Comparison of ENCODE assay signal across 18 cellular contexts in the genomic region with DNA sequence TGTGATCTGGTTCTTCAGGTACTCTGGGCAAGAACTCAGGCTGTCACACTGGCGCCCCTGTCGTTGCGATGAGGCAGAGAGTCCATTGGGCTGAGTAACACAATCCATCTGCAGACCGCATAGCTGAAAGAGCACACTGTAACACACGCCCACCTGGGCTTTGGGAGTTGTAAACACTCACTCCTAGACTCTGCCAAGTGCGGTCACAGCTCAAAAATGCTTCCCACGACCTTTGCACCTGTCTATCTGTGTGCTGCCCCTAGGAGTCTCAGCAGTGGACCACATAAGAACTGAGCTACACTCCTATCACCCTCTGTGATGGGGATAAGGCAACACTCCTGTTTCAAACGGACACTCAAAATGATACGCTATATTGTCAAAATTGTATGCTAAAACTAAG.
DNase-seq lines count a peak whose midpoint lies in the region; FAIRE-seq and TF ChIP-seq lines count a peak whose summit lies in the region.
"Had no signal": no experiment of that assay in that cellular context is flagged by ENCODE, and none has a peak within 500 bp of the region (broad histone marks: within the 10 kb centered on the region; RNA-seq: fewer than 3 reads in every experiment).

No MANE protein-coding gene starts in this region.

- no peak overlapping the region for H3K18ac ChIP-seq in H1 (ENCODE audit: extremely low read depth, low read length)

- no TSS peak for BruUV-seq in Caco-2 (replicated peaks; lab: Mats Ljungman, UMichigan)

- intact Hi-C loops in Caco-2 (cut with micrococcal nuclease; ENCODE audit: unreplicated experiment), result no loop called here
- intact Hi-C loops in posterior vena cava (cut with DNase I), result no loop called here

- no peak overlapping the region for H3K27ac Mint-ChIP-seq in Caco-2 (ENCODE audit: unreplicated experiment)

- no peaks in the 10 kb centered on the region for H4K20me1 ChIP-seq in H1 (replicated peaks in 1 of 2; ENCODE audit: control insufficient read depth in 1 of 2, insufficient read depth in 2 of 2, low read length in 2 of 2)

- no peak overlapping the region for H2BK120ac ChIP-seq in H1 (replicated peaks; ENCODE audit: low read depth, low read length)

- no peak overlapping the region for H4K5ac ChIP-seq in H1 (ENCODE audit: insufficient read length, low read depth, low read length)

- H3K9me3 Mint-ChIP-seq in Caco-2 (ENCODE audit: unreplicated experiment), result no peaks in the 10 kb centered on the region

- no peaks in the 10 kb centered on the region for H3K36me3 Mint-ChIP-seq in Caco-2 (ENCODE audit: insufficient read depth, unreplicated experiment)

- CTCF ChIA-PET in Caco-2 (lab: Charles Lee) (no interaction called here), H1 (lab: Charles Lee; ENCODE audit: partially characterized antibody) (interaction anchor here (1.5 kb wide), 1 partner anchor 313 kb away, joined by 4 read pairs; no protein-coding TSS in a partner anchor)

- no peaks in the 10 kb centered on the region for H3K4me1 Mint-ChIP-seq in Caco-2 (ENCODE audit: low read depth, unreplicated experiment)

- H3K9me3 ChIP-seq in Caco-2 (no peaks in the 10 kb centered on the region), H1 (ENCODE audit: insufficient read depth in 2 of 2, low read depth in 1 of 2, low read length in 1 of 2) (no peaks in the 10 kb centered on the region)
- H3K9me3 ChIP-seq: A549 had no signal

- no peaks in the 10 kb centered on the region for H3K27me3 Mint-ChIP-seq in Caco-2 (ENCODE audit: insufficient read depth, unreplicated experiment)

- no peak overlapping the region for H3K56ac ChIP-seq in H1 (replicated peaks; ENCODE audit: insufficient read length, low read depth, low read length)

- no peak overlapping the region for H2BK15ac ChIP-seq in H1 (ENCODE audit: low read length)

- TF ChIP-seq POLR2A in H1 (IDR thresholded peaks at IDR 0.05; ENCODE audit: control extremely low read depth in 1 of 2, low read depth in 2 of 2, low read length in 2 of 2), result no peak

- H3K4me3 Mint-ChIP-seq in Caco-2 (ENCODE audit: unreplicated experiment), result no peak overlapping the region

- no peak overlapping the region for H4K91ac ChIP-seq in H1 (replicated peaks; ENCODE audit: insufficient read length, low read length)

- TF ChIP-seq CTCF in Caco-2 (IDR thresholded peaks at IDR 0.05; ENCODE audit: insufficient read depth in 1 of 2, low read depth in 1 of 2, low read length in 1 of 2, severe bottlenecking in 1 of 2, unreplicated experiment in 1 of 2) (no peak), H1 (IDR thresholded peaks at IDR 0.05; ENCODE audit: control extremely low read depth in 1 of 3, insufficient read depth in 1 of 3, low read depth in 1 of 3, low read length in 3 of 3) (no peak)

- TF ChIP-seq EP300 in H1 (IDR thresholded peaks at IDR 0.05; ENCODE audit: borderline replicate concordance in 1 of 2, low read depth in 2 of 2, low read length in 2 of 2), result no peak

- FAIRE-seq in H1 (lab: Jason Lieb, UNC), result no peak
- FAIRE-seq: A549, GM12878, GM19239 had no signal

- no peak overlapping the region for H2BK20ac ChIP-seq in H1 (ENCODE audit: low read length)

- WGBS in H1 (ENCODE audit: extremely low coverage in 1 of 2, insufficient coverage in 1 of 2, insufficient read length in 1 of 2, insufficient replicate concordance in 2 of 2, low coverage in 1 of 2, low lambda C conversion rate in 2 of 2, missing lambda C conversion rate in 1 of 2), 2 experiments, result 93% methylated on average over 9 of the region's 9 CpGs; no CpG with 5 or more reads in 1 of the 2 experiments

- no peaks in the 10 kb centered on the region for H3K23me2 ChIP-seq in H1 (ENCODE audit: low read depth, low read length)

- peak overlapping the region; percentile 78; the same call in 1 of the 2 replicates for H2AFZ ChIP-seq in H1 (ENCODE audit: low read length)

- H3K23ac ChIP-seq in H1 (ENCODE audit: insufficient read length), result no peak overlapping the region

- no peak overlapping the region for H3K4ac ChIP-seq in H1 (replicated peaks; ENCODE audit: insufficient read length, low read depth, low read length)

- POLR2A ChIA-PET in Caco-2 (lab: Charles Lee), result interaction anchor here (0.6 kb wide), 1 partner anchor 211 kb away, joined by 3 read pairs; no protein-coding TSS in a partner anchor
- POLR2A ChIA-PET in H1 (lab: Charles Lee; ENCODE audit: partially characterized antibody), result no interaction called here

- no peak overlapping the region for H3K14ac ChIP-seq in H1 (ENCODE audit: insufficient read length)

- no peaks in the 10 kb centered on the region for H3K36me3 ChIP-seq in Caco-2 (ENCODE audit: control insufficient read depth, insufficient read depth, low read length)
- no peaks in the 10 kb centered on the region for H3K36me3 ChIP-seq in H1 (ENCODE audit: control insufficient read depth in 2 of 4, insufficient read depth in 4 of 4, low read length in 3 of 4)

- no peaks in the 10 kb centered on the region for H3K79me1 ChIP-seq in H1 (ENCODE audit: low read depth, low read length)

- no peak overlapping the region for H2AK5ac ChIP-seq in H1 (ENCODE audit: low read depth, low read length)

- H3K27me3 ChIP-seq in Caco-2 (replicated peaks; ENCODE audit: control insufficient read depth, insufficient read depth, low read length) (no peaks in the 10 kb centered on the region), H1 (replicated peaks in 1 of 4; ENCODE audit: control insufficient read depth in 3 of 4, extremely low read depth in 1 of 4, insufficient read depth in 3 of 4, low read length in 3 of 4) (no peaks in the 10 kb centered on the region)

- DNase-seq in Caco-2 (peak; percentile 28 to 35), HuH-7 (ENCODE audit: low spot score) (peak; percentile 37), H1 (ENCODE audit: low read depth in 1 of 2, low spot score in 2 of 2) (no peak), left kidney (ENCODE audit: low read depth, low spot score) (peak; percentile 24), ecto neural progenitor cell (ENCODE audit: low spot score) (no peak), HK-2 (ENCODE audit: unreplicated experiment) (no peak), posterior vena cava (ENCODE audit: low spot score) (no peak)
- DNase-seq: COR-L47; MM.1S; NCI-H1105 treated with DMSO at 0.1 percent for 48 hours; NCI-H1930; NCI-H524; NK-92 treated with Interleukin-12 subunit alpha and Interleukin-12 subunit beta, amount 100 ng/mL, for 24 hours; OCI-M1 had no signal

- no peaks in the 10 kb centered on the region for H3K4me1 ChIP-seq in Caco-2
- no peaks in the 10 kb centered on the region for H3K4me1 ChIP-seq in H1 (replicated peaks in 1 of 4; ENCODE audit: control insufficient read depth in 3 of 4, insufficient read depth in 4 of 4, low read length in 3 of 4)
- H3K4me1 ChIP-seq: A549 had no signal

- no peaks in the 10 kb centered on the region for H3K79me2 ChIP-seq in H1 (ENCODE audit: control insufficient read depth in 1 of 2, insufficient read depth in 2 of 2, low read length in 2 of 2)

- no peak overlapping the region for H3K9ac ChIP-seq in H1 (replicated peaks in 1 of 4; ENCODE audit: extremely low read depth in 1 of 4, low read depth in 3 of 4, low read length in 3 of 4)

- H2BK12ac ChIP-seq in H1 (ENCODE audit: low read depth, low read length), result no peak overlapping the region

- H4K8ac ChIP-seq in H1 (ENCODE audit: extremely low read depth, insufficient read depth, low read length), result peak overlapping the region; percentile 85; the same call in 1 of the 2 replicates

- no peak overlapping the region for H3K27ac ChIP-seq in H1 (ENCODE audit: low read depth, low read length)
- H3K27ac ChIP-seq: A549, C4-2B had no signal

- no peak; a peak in 1 of 4 replicates for TF ChIP-seq RAD21 in H1 (IDR thresholded peaks at IDR 0.05 in 1 of 2, conservative IDR thresholded peaks at IDR 0.05 in 1 of 2; ENCODE audit: low read depth in 2 of 2, low read length in 2 of 2)

- no peak overlapping the region for H2BK5ac ChIP-seq in H1 (ENCODE audit: low read depth, low read length)

- no peak overlapping the region for H3K4me2 ChIP-seq in H1 (ENCODE audit: insufficient read depth in 1 of 2, low read depth in 2 of 2, low read length in 2 of 2)
- H3K4me2 ChIP-seq: A549 had no signal

- H3K4me3 ChIP-seq in Caco-2 (ENCODE audit: low read depth, low read length) (no peak overlapping the region), H1 (ENCODE audit: extremely low read depth in 1 of 4, insufficient read depth in 2 of 4, low read depth in 3 of 4, low read length in 4 of 4) (no peak overlapping the region)
- H3K4me3 ChIP-seq: A549, GM12878 had no signal

TF ChIP-seq in H1, 55 proteins besides CTCF, POLR2A, EP300 and RAD21 (continues in another document):
- TF ChIP-seq CHD1 (IDR thresholded peaks at IDR 0.05; ENCODE audit: low read depth, low read length), result no peak
- TF ChIP-seq SP1 (IDR thresholded peaks at IDR 0.05; ENCODE audit: low read depth, low read length), result no peak
- TF ChIP-seq CEBPB (IDR thresholded peaks at IDR 0.05; ENCODE audit: low read depth, low read length), result no peak
- TF ChIP-seq SAP30 (IDR thresholded peaks at IDR 0.05; ENCODE audit: insufficient read depth, insufficient replicate concordance, low read length), result no peak
- TF ChIP-seq, protein P1, sequence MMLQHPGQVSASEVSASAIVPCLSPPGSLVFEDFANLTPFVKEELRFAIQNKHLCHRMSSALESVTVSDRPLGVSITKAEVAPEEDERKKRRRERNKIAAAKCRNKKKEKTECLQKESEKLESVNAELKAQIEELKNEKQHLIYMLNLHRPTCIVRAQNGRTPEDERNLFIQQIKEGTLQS (IDR thresholded peaks at IDR 0.05; ENCODE audit: insufficient read depth, low read depth, low read length), result no peak
- TF ChIP-seq, protein P2, sequence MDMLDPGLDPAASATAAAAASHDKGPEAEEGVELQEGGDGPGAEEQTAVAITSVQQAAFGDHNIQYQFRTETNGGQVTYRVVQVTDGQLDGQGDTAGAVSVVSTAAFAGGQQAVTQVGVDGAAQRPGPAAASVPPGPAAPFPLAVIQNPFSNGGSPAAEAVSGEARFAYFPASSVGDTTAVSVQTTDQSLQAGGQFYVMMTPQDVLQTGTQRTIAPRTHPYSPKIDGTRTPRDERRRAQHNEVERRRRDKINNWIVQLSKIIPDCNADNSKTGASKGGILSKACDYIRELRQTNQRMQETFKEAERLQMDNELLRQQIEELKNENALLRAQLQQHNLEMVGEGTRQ (IDR thresholded peaks at IDR 0.05; ENCODE audit: low read length), result no peak
- no peak for TF ChIP-seq SIRT6 (IDR thresholded peaks at IDR 0.05; ENCODE audit: low read length)
- no peak for TF ChIP-seq KDM4A (IDR thresholded peaks at IDR 0.05; ENCODE audit: low read depth, low read length, severe bottlenecking)
- no peak for TF ChIP-seq HDAC2 (IDR thresholded peaks at IDR 0.05; ENCODE audit: borderline replicate concordance in 1 of 2, low read depth in 2 of 2, low read length in 2 of 2)
- no peak for TF ChIP-seq YY1 (IDR thresholded peaks at IDR 0.05; ENCODE audit: low read depth, low read length)
- TF ChIP-seq RXRA (IDR thresholded peaks at IDR 0.05; ENCODE audit: insufficient read depth, low read depth, low read length), result no peak
- no peak for TF ChIP-seq POLR2AphosphoS5 (IDR thresholded peaks at IDR 0.05; ENCODE audit: low read depth, low read length)
- TF ChIP-seq BRCA1 (IDR thresholded peaks at IDR 0.05; ENCODE audit: low read depth, low read length), result no peak
- TF ChIP-seq EZH2 (IDR thresholded peaks at IDR 0.05; ENCODE audit: low read depth, low read length, severe bottlenecking), result no peak
- TF ChIP-seq SIX5 (IDR thresholded peaks at IDR 0.05; ENCODE audit: low read depth, low read length), result no peak

Comparison
In these comparisons a context has a peak if more than half of its experiments do, and no peak if none do; other contexts are left out.
1. DNase-seq: peak in Caco-2 (2 of 2), HuH-7 (single experiment) and left kidney (single experiment); none in H1 (0 of 2), ecto neural progenitor cell (single experiment), HK-2 (single experiment) and posterior vena cava (single experiment).